2 cellular contexts compared by ENCODE assay signal in the genomic region with DNA sequence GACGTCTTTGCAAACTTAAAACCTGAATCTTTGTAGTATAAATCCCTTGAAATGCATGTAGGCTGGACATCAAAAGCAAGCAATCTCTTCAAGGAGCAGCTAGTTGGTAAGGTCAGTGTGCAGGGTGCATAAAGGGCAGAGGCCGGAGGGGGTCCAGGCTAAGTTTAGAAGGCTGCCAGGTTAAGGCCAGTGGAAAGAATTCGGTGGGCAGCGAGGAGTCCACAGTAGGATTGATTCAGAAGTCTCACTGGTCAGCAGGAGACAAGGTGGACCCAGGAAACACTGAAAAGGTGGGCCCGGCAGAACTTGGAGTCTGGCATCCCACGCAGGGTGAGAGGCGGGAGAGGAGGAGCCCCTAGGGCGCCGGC.
TF ChIP-seq lines count a peak whose summit lies in the region.

No MANE protein-coding gene starts in this region.

TF ChIP-seq in Ishikawa, 13 proteins besides CTCF, POLR2A, EP300 and RAD21:
- TF ChIP-seq NFIC (IDR thresholded peaks at IDR 0.05) (no peak), EGR1 (IDR thresholded peaks at IDR 0.05) (peak; percentile 55)

TF ChIP-seq in H1, 55 proteins besides CTCF, POLR2A, EP300 and RAD21:
- TF ChIP-seq CTBP2 (IDR thresholded peaks at IDR 0.05; ENCODE audit: borderline replicate concordance, insufficient read depth, insufficient read length, low read length) = peak; percentile 7
- TF ChIP-seq BCL11A (IDR thresholded peaks at IDR 0.05; ENCODE audit: low read depth in 2 of 2, low read length in 2 of 2) = no peak
